ENCODE assay signal across 8 cellular contexts in the genomic region with DNA sequence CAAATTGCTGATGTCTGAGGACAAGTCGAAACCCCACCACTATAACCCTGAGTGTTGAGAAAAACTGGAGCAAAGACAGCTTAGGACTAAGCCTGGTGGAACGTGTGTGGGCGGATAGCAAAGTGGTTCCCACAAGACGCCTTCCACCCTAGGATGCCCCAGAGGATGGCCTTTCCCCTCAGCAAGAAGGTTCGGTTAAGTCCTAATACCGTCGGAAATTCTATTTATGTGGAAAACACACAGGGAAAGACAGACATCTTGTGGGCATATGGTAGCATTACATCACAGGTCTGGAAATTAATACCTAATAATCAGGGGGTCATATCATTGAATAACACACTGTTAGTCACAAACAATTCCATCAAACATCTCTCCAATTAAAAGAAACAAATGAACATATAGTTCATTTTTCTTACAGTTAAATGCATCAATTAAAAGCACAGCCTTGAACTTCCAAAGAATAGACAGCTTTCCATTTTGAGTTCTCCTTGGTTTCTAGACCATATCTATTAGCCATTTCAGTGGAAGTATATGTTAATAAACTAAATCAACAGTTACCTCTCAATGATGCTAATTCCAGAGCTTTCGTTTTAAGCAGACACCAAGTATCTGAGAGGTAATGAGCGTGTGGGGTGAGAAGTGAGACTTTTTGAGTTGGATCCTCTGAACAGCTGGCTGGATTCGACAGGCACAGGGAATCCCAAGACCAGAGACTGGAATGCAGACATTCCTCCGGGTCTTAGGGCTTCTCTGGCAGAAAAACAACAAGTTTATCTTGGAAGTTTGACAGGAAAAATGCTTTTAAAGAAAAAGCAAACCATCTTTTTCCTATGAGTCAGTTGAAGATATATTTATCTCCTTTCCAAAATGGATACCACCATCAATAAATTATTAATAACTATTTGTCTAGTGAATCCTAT. TPM values are rescaled to one million over a fixed set of nuclear protein-coding genes. Genes with fewer than 3 reads are reported as not detected.
DNase-seq lines count a peak whose midpoint lies in the region; ATAC-seq and TF ChIP-seq lines count a peak whose summit lies in the region.

No MANE protein-coding gene starts in this region.

- POLR2A ChIA-PET in WTC11 (lab: Charles Lee) = interaction anchor here (0.6 kb wide), 1 partner anchor 1060 kb away, joined by 3 read pairs; no protein-coding TSS in a partner anchor

- intact Hi-C loops in heart left ventricle (cut with DNase I) (loop anchor here (1.0 to 5.0 kb wide), 8 partner anchors 277 to 958 kb away; a partner anchor contains a TSS), left ventricle myocardium superior (cut with micrococcal nuclease) (loop anchor here (10.0 kb wide), 1 partner anchor 275 kb away; a partner anchor contains a TSS)

- DNase-seq in heart left ventricle (peak in 1 of 5 donors; percentile 51), left ventricle myocardium superior (no peak), NCI-H2081 treated with DMSO at 0.1 percent for 48 hours (lab: John Stamatoyannopoulos, UW) (peak; percentile 35), WTC11 (ENCODE audit: low spot score) (peak; percentile 19), inferior parietal cortex (ENCODE audit: extremely low spot score) (peak; percentile 57), tibial nerve (ENCODE audit: low spot score in 2 of 2) (no peak), germinal center (ENCODE audit: low spot score) (no peak)

- no peaks in the 10 kb centered on the region for H3K36me3 Mint-ChIP-seq in WTC11

- no peak overlapping the region; the same call in 1 of the 2 replicates for H3K27ac Mint-ChIP-seq in WTC11

- 25 to 35% (median 32%) methylated on average over 11 of the region's 11 CpGs for WGBS in heart left ventricle, 4 donors
- 16 to 23% methylated on average over 11 of the region's 11 CpGs for WGBS in tibial nerve, 2 donors

- peaks cover 7 to 28% (median 23%) of the 10 kb centered on the region in 12 donors for H3K4me1 ChIP-seq in heart left ventricle
- H3K4me1 ChIP-seq in tibial nerve = peaks cover 0 to 41% (median 23%) of the 10 kb centered on the region in 4 donors

- no peak overlapping the region for H3K4me3 Mint-ChIP-seq in WTC11

- H3K27me3 Mint-ChIP-seq in WTC11 (ENCODE audit: low read depth) = no peaks in the 10 kb centered on the region; the same call in 1 of the 2 replicates

- peak; percentile 44 to 76 (median 71) for TF ChIP-seq CTCF in heart left ventricle (IDR thresholded peaks at IDR 0.05)
- TF ChIP-seq CTCF in WTC11 (IDR thresholded peaks at IDR 0.05) = peak; percentile 39
- peak; percentile 61 to 85 (median 78) for TF ChIP-seq CTCF in tibial nerve (IDR thresholded peaks at IDR 0.05)

- H3K27ac ChIP-seq in heart left ventricle (no peak overlapping the region), tibial nerve (peak overlapping the region in 1 of 4 donors; percentile 15)

- no peak for ATAC-seq in heart left ventricle
- no peak for ATAC-seq in left ventricle myocardium superior
- ATAC-seq in WTC11 = peak; percentile 1; the same call in 1 of the 2 replicates
- ATAC-seq in GM19023 (IDR thresholded peaks at IDR 0.05; ENCODE audit: unreplicated experiment) = no peak

- H3K4me3 ChIP-seq in heart left ventricle = no peak overlapping the region
- no peak overlapping the region for H3K4me3 ChIP-seq in tibial nerve

- no peaks in the 10 kb centered on the region for H3K36me3 ChIP-seq in heart left ventricle
- H3K36me3 ChIP-seq in tibial nerve = peaks cover 0 to 11% (median 0%) of the 10 kb centered on the region in 3 donors

- H3K9me3 ChIP-seq in heart left ventricle = no peaks in the 10 kb centered on the region
- H3K9me3 ChIP-seq in tibial nerve = no peaks in the 10 kb centered on the region

- TF ChIP-seq POLR2A in heart left ventricle (IDR thresholded peaks at IDR 0.05) (no peak), tibial nerve (IDR thresholded peaks at IDR 0.05) (no peak)

- H3K27me3 ChIP-seq in heart left ventricle (no peaks in the 10 kb centered on the region), tibial nerve (no peaks in the 10 kb centered on the region)

- H3K9me3 Mint-ChIP-seq in WTC11 = no peaks in the 10 kb centered on the region

- TF ChIP-seq EP300 in tibial nerve (IDR thresholded peaks at IDR 0.05) = no peak

- CTCF ChIA-PET in WTC11 (lab: Charles Lee) = interaction anchor here (1.0 to 3.7 kb wide), 10 partner anchors 16 to 552 kb away, joined by 3 to 43 read pairs (median 6); a partner anchor contains a TSS

- peaks cover 38% of the 10 kb centered on the region for H3K4me1 Mint-ChIP-seq in WTC11

TF ChIP-seq in WTC11, 78 proteins besides CTCF, POLR2A, EP300 and RAD21:
- TF ChIP-seq ETV6 (CRISPR knock-in tag; IDR thresholded peaks at IDR 0.05) (no peak), NR2C2 (CRISPR knock-in tag; IDR thresholded peaks at IDR 0.05) (no peak), ZNF232 (CRISPR knock-in tag; IDR thresholded peaks at IDR 0.05) (no peak), GABPB1 (CRISPR knock-in tag; IDR thresholded peaks at IDR 0.05) (no peak), RELA (CRISPR knock-in tag; IDR thresholded peaks at IDR 0.05; ENCODE audit: borderline replicate concordance) (no peak), ZBTB21 (CRISPR knock-in tag; IDR thresholded peaks at IDR 0.05; ENCODE audit: borderline replicate concordance) (no peak), ZNF138 (CRISPR knock-in tag; conservative IDR thresholded peaks at IDR 0.05) (no peak), NFYB (CRISPR knock-in tag; conservative IDR thresholded peaks at IDR 0.05; ENCODE audit: low read depth) (no peak), TEAD4 (CRISPR knock-in tag; IDR thresholded peaks at IDR 0.05) (no peak), ESRRA (CRISPR knock-in tag; IDR thresholded peaks at IDR 0.05; ENCODE audit: borderline replicate concordance) (no peak), GRHL2 (CRISPR knock-in tag; IDR thresholded peaks at IDR 0.05; ENCODE audit: insufficient replicate concordance, severe bottlenecking) (no peak)
- TF ChIP-seq, protein P1, sequence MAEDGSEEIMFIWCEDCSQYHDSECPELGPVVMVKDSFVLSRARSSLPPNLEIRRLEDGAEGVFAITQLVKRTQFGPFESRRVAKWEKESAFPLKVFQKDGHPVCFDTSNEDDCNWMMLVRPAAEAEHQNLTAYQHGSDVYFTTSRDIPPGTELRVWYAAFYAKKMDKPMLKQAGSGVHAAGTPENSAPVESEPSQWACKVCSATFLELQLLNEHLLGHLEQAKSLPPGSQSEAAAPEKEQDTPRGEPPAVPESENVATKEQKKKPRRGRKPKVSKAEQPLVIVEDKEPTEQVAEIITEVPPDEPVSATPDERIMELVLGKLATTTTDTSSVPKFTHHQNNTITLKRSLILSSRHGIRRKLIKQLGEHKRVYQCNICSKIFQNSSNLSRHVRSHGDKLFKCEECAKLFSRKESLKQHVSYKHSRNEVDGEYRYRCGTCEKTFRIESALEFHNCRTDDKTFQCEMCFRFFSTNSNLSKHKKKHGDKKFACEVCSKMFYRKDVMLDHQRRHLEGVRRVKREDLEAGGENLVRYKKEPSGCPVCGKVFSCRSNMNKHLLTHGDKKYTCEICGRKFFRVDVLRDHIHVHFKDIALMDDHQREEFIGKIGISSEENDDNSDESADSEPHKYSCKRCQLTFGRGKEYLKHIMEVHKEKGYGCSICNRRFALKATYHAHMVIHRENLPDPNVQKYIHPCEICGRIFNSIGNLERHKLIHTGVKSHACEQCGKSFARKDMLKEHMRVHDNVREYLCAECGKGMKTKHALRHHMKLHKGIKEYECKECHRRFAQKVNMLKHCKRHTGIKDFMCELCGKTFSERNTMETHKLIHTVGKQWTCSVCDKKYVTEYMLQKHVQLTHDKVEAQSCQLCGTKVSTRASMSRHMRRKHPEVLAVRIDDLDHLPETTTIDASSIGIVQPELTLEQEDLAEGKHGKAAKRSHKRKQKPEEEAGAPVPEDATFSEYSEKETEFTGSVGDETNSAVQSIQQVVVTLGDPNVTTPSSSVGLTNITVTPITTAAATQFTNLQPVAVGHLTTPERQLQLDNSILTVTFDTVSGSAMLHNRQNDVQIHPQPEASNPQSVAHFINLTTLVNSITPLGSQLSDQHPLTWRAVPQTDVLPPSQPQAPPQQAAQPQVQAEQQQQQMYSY (CRISPR knock-in tag; IDR thresholded peaks at IDR 0.05) = no peak
- TF ChIP-seq, protein P2, sequence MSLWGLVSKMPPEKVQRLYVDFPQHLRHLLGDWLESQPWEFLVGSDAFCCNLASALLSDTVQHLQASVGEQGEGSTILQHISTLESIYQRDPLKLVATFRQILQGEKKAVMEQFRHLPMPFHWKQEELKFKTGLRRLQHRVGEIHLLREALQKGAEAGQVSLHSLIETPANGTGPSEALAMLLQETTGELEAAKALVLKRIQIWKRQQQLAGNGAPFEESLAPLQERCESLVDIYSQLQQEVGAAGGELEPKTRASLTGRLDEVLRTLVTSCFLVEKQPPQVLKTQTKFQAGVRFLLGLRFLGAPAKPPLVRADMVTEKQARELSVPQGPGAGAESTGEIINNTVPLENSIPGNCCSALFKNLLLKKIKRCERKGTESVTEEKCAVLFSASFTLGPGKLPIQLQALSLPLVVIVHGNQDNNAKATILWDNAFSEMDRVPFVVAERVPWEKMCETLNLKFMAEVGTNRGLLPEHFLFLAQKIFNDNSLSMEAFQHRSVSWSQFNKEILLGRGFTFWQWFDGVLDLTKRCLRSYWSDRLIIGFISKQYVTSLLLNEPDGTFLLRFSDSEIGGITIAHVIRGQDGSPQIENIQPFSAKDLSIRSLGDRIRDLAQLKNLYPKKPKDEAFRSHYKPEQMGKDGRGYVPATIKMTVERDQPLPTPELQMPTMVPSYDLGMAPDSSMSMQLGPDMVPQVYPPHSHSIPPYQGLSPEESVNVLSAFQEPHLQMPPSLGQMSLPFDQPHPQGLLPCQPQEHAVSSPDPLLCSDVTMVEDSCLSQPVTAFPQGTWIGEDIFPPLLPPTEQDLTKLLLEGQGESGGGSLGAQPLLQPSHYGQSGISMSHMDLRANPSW (CRISPR knock-in tag; conservative IDR thresholded peaks at IDR 0.05; ENCODE audit: low read depth) = no peak

RNA-seq across cellular contexts. Expression of a gene that starts 2.9 kb away (rescaled TPM):
- total RNA-seq in heart left ventricle (10 to 100 TPM; 15.0 to 21.4 (median 19.7) TPM), left ventricle myocardium superior (18.3 TPM), WTC11 (2021) (40.7 to 48.9 TPM (median 45.3 TPM) in 3 replicates), tibial nerve (10 to 100 TPM; 30.9 to 37.5 (median 33.7) TPM)
- 10 to 100 TPM in 1 of 2 donors, 1 to 10 TPM in 1; 4.8 to 11.6 TPM for polyA plus RNA-seq in heart left ventricle

Comparison
In these comparisons a context has a peak if more than half of its experiments do, and no peak if none do; other contexts are left out.
1. DNase-seq: peak in NCI-H2081 treated with DMSO at 0.1 percent for 48 hours (single experiment), WTC11 (single experiment) and inferior parietal cortex (single experiment); none in left ventricle myocardium superior (single experiment), tibial nerve (0 of 2) and germinal center (single experiment).
2. Peak in every context shown above with its lines, with median percentiles within 50 percentile points of each other: CTCF ChIP-seq.